11 cellular contexts compared by ENCODE assay signal in the genomic region with DNA sequence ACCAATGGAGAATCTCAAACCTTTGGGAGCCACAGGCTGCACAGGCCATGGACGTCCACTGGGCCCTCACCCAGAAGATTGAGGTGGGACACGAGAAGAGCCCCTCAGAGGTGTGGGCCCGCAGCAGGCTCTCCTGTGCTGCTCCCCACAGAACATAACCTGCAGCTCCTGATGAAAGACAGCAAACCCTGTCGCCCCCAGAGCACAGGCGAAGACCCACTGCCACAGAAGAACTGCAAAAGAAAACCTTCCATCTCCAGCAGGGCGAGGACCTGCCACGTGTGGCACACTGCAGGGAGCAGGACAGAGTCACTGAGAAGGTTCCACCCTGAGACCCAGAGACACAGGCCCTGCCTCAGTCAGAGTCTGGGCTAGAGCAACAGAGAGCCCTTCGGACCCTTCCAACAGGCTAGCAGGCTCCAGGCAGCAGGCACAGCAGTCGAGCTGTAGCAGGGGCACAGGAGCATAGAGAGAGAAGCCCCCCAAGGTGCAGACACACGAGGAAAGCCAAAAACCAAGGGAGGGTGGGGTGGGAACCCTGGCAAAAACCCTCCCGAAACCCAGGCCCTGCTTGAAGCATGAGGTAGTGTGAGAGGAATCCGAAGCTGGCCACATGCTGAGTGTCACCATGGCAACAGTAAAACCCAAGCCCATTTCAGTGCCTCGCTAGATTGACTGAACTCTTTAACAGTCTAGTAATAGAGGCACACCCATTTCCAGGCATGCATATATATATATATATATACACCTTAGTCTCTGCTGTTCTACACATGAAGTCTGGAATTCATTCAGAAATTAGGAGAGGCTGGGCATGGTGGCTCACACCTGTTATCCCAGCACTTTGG. TPM values are rescaled to one million over a fixed set of nuclear protein-coding genes. Genes with fewer than 3 reads are reported as not detected.
DNase-seq lines count a peak whose midpoint lies in the region; ATAC-seq, FAIRE-seq and TF ChIP-seq lines count a peak whose summit lies in the region.
"Had no signal": no experiment of that assay in that cellular context is flagged by ENCODE, and none has a peak within 500 bp of the region (broad histone marks: within the 10 kb centered on the region; RNA-seq: fewer than 3 reads in every experiment).

No MANE protein-coding gene starts in this region.

- peak overlapping the region; percentile 50 for H3K4me2 ChIP-seq in astrocyte (ENCODE audit: low read length)
- no peak overlapping the region for H3K4me2 ChIP-seq in OCI-LY7 (ENCODE audit: low read length)

- H2AFZ ChIP-seq in astrocyte (ENCODE audit: low read depth, low read length): no peak overlapping the region
- H2AFZ ChIP-seq in OCI-LY7 (ENCODE audit: low read length): no peak overlapping the region

- ATAC-seq in HG02938 (IDR thresholded peaks at IDR 0.05; ENCODE audit: unreplicated experiment): no peak

- no peak for TF ChIP-seq POLR2A in H54 (IDR thresholded peaks at IDR 0.05; ENCODE audit: low read depth, low read length)

- no peaks in the 10 kb centered on the region for H3K9me3 Mint-ChIP-seq in astrocyte (ENCODE audit: unreplicated experiment)
- no peaks in the 10 kb centered on the region for H3K9me3 Mint-ChIP-seq in activated CD4-positive, alpha-beta T cell treated with anti-CD3 and anti-CD28 coated beads, Interleukin-2, amount 10 ng/mL, durations not matched to agents 7 days and 5 days

- intact Hi-C loops in kidney (cut with DNase I): no loop called here
- intact Hi-C loops in OCI-LY7 (cut with micrococcal nuclease; ENCODE audit: unreplicated experiment): no loop called here

- POLR2A ChIA-PET in AG04449 (lab: Yijun Ruan, JAX): no interaction called here
- POLR2A ChIA-PET in OCI-LY7 (lab: Charles Lee): no interaction called here
- POLR2A ChIA-PET in activated CD4-positive, alpha-beta T cell treated with anti-CD3 and anti-CD28 coated beads, Interleukin-2, amount 10 ng/mL, durations not matched to agents 7 days and 5 days (lab: Charles Lee): no interaction called here

- H3K4me3 ChIP-seq in AG04449 (ENCODE audit: low read depth, low read length): no peak overlapping the region
- no peak overlapping the region for H3K4me3 ChIP-seq in astrocyte (ENCODE audit: insufficient read depth, low read depth, low read length)
- H3K4me3 ChIP-seq in kidney (ENCODE audit: low read length in 2 of 2): no peak overlapping the region
- H3K4me3 ChIP-seq in OCI-LY7 (ENCODE audit: low read depth, low read length, poor library complexity, severe bottlenecking): no peak overlapping the region
- H3K4me3 ChIP-seq: ovary had no signal

- FAIRE-seq in H54 (lab: Jason Lieb, UNC) (no peak), astrocyte (lab: Jason Lieb, UNC) (no peak), kidney (lab: Jason Lieb, UNC) (no peak)

- peaks cover 2% of the 10 kb centered on the region for H3K36me3 ChIP-seq in astrocyte (ENCODE audit: insufficient read depth, low read length)
- H3K36me3 ChIP-seq in kidney (ENCODE audit: control insufficient read depth in 1 of 2, insufficient read depth in 2 of 2, low read length in 2 of 2): peaks cover 0 to 2% of the 10 kb centered on the region in 2 donors
- peaks cover 15% of the 10 kb centered on the region; the same call in 1 of the 2 replicates for H3K36me3 ChIP-seq in OCI-LY7 (ENCODE audit: insufficient read depth, low read length)
- H3K36me3 ChIP-seq: ovary had no signal

- peaks cover 25% of the 10 kb centered on the region for H3K4me1 Mint-ChIP-seq in astrocyte (ENCODE audit: low read depth, unreplicated experiment)
- H3K4me1 Mint-ChIP-seq in activated CD4-positive, alpha-beta T cell treated with anti-CD3 and anti-CD28 coated beads, Interleukin-2, amount 10 ng/mL, durations not matched to agents 7 days and 5 days: peaks cover 10% of the 10 kb centered on the region

- CTCF ChIA-PET in AG04449 (lab: Yijun Ruan, JAX) (interaction anchor here (1.2 kb wide), 1 partner anchor 10 kb away, joined by 3 read pairs; no protein-coding TSS in a partner anchor), OCI-LY7 (lab: Charles Lee; ENCODE audit: unreplicated experiment) (no interaction called here)
- CTCF ChIA-PET in activated CD4-positive, alpha-beta T cell treated with anti-CD3 and anti-CD28 coated beads, Interleukin-2, amount 10 ng/mL, durations not matched to agents 7 days and 5 days (lab: Charles Lee): interaction anchor here (0.6 to 1.2 kb wide), 3 partner anchors 14 to 711 kb away, joined by 3 to 5 read pairs (median 4); a partner anchor contains a TSS

- peaks cover 3% of the 10 kb centered on the region for H3K27me3 ChIP-seq in astrocyte (ENCODE audit: insufficient read depth, low read length)
- H3K27me3 ChIP-seq: ovary had no signal

- H3K4me1 ChIP-seq in astrocyte (ENCODE audit: insufficient read depth, low read length) (peaks cover 19% of the 10 kb centered on the region), kidney (ENCODE audit: control insufficient read depth in 1 of 2, insufficient read depth in 1 of 2, low read depth in 1 of 2, low read length in 2 of 2) (peaks cover 0 to 2% of the 10 kb centered on the region in 2 donors), OCI-LY7 (ENCODE audit: insufficient read depth, low read length, poor library complexity, severe bottlenecking) (no peaks in the 10 kb centered on the region)

- BruUV-seq in OCI-LY7 (replicated peaks; lab: Mats Ljungman, UMichigan): no TSS peak

- DNase-seq in AG04449 (ENCODE audit: low read depth, low spot score): peak; percentile 44
- DNase-seq in H54 (ENCODE audit: insufficient read length, low spot score): peak; percentile 96
- DNase-seq in astrocyte (ENCODE audit: low read depth): peak; percentile 83
- DNase-seq in kidney: peak; percentile 34
- DNase-seq in LoVo (ENCODE audit: low spot score): no peak
- no peak for DNase-seq in OCI-LY7 (ENCODE audit: low spot score)
- no peak for DNase-seq in activated CD4-positive, alpha-beta T cell treated with anti-CD3 and anti-CD28 coated beads, Interleukin-2, amount 10 ng/mL, durations not matched to agents 7 days and 5 days
- DNase-seq: activated CD4-positive, alpha-beta T cell treated with anti-CD3 and anti-CD28 coated beads, Interleukin-2, amount 50 U/mL, for 48 hours; MV-4-11 had no signal

- H3K79me2 ChIP-seq in astrocyte (ENCODE audit: insufficient read depth, low read length) (no peaks in the 10 kb centered on the region), OCI-LY7 (ENCODE audit: insufficient read depth, low read depth, low read length) (no peaks in the 10 kb centered on the region)

- H3K9ac ChIP-seq in astrocyte (ENCODE audit: low read length): peak overlapping the region; percentile 45
- H3K9ac ChIP-seq in kidney (ENCODE audit: low read length in 2 of 2): no peak overlapping the region

- no peaks in the 10 kb centered on the region for H3K27me3 Mint-ChIP-seq in astrocyte (ENCODE audit: low read depth, unreplicated experiment)
- no peaks in the 10 kb centered on the region for H3K27me3 Mint-ChIP-seq in activated CD4-positive, alpha-beta T cell treated with anti-CD3 and anti-CD28 coated beads, Interleukin-2, amount 10 ng/mL, durations not matched to agents 7 days and 5 days

- peak overlapping the region; percentile 80 for H3K27ac Mint-ChIP-seq in astrocyte (ENCODE audit: unreplicated experiment)
- H3K27ac Mint-ChIP-seq in activated CD4-positive, alpha-beta T cell treated with anti-CD3 and anti-CD28 coated beads, Interleukin-2, amount 10 ng/mL, durations not matched to agents 7 days and 5 days: no peak overlapping the region

- H3K9me3 ChIP-seq in astrocyte (ENCODE audit: insufficient read depth, low read depth, low read length): no peaks in the 10 kb centered on the region
- H3K9me3 ChIP-seq in kidney (ENCODE audit: control insufficient read depth in 1 of 2, low read length in 2 of 2): no peaks in the 10 kb centered on the region
- no peaks in the 10 kb centered on the region for H3K9me3 ChIP-seq in OCI-LY7 (ENCODE audit: low read length)
- H3K9me3 ChIP-seq: ovary had no signal

- peak overlapping the region; percentile 56 for H3K4me3 Mint-ChIP-seq in astrocyte (ENCODE audit: unreplicated experiment)
- H3K4me3 Mint-ChIP-seq in activated CD4-positive, alpha-beta T cell treated with anti-CD3 and anti-CD28 coated beads, Interleukin-2, amount 10 ng/mL, durations not matched to agents 7 days and 5 days: no peak overlapping the region

- no peak for TF ChIP-seq CTCF in AG04449 (IDR thresholded peaks at IDR 0.05; ENCODE audit: insufficient read depth, low read length, missing control alignments)
- no peak for TF ChIP-seq CTCF in astrocyte (IDR thresholded peaks at IDR 0.05; ENCODE audit: insufficient read depth, low read depth, low read length)
- TF ChIP-seq CTCF in kidney (IDR thresholded peaks at IDR 0.05; ENCODE audit: borderline replicate concordance, extremely low read depth, insufficient read depth): no peak
- TF ChIP-seq CTCF in OCI-LY7 (conservative IDR thresholded peaks at IDR 0.05; ENCODE audit: low read length): no peak

- H4K20me1 ChIP-seq in astrocyte (ENCODE audit: insufficient read depth, low read length) (no peaks in the 10 kb centered on the region), OCI-LY7 (ENCODE audit: insufficient read depth, low read length) (no peaks in the 10 kb centered on the region)

- no peak overlapping the region for H3K27ac ChIP-seq in astrocyte (ENCODE audit: low read depth, low read length)
- no peak overlapping the region for H3K27ac ChIP-seq in kidney (ENCODE audit: low read depth in 2 of 2, low read length in 2 of 2)
- H3K27ac ChIP-seq in OCI-LY7 (ENCODE audit: low read depth, low read length, poor library complexity, severe bottlenecking): no peak overlapping the region
- H3K27ac ChIP-seq: ovary had no signal

- no peaks in the 10 kb centered on the region for H3K9me2 ChIP-seq in OCI-LY7 (ENCODE audit: insufficient read depth, low read length)

- H3K36me3 Mint-ChIP-seq in astrocyte (ENCODE audit: low read depth, unreplicated experiment): peaks cover 5% of the 10 kb centered on the region
- peaks cover 9% of the 10 kb centered on the region for H3K36me3 Mint-ChIP-seq in activated CD4-positive, alpha-beta T cell treated with anti-CD3 and anti-CD28 coated beads, Interleukin-2, amount 10 ng/mL, durations not matched to agents 7 days and 5 days (ENCODE audit: low read depth)

RNA-seq across cellular contexts. Expression of a gene that starts 60.0 kb away (rescaled TPM):
- total RNA-seq in astrocyte: 16.8 and 19.0 TPM in 2 replicates
- 28.0 TPM for total RNA-seq in kidney
- 34.1 TPM for polyA plus RNA-seq in kidney (ENCODE audit: insufficient read depth, low read depth, low replicate concordance)
- total RNA-seq in OCI-LY7 (2014; rRNA removed; shearing (Covaris generic)): 7.9 and 10.8 TPM in 2 replicates
- total RNA-seq in OCI-LY7 (2022): 23.6 and 23.8 TPM in 2 replicates
- total RNA-seq in activated CD4-positive, alpha-beta T cell treated with anti-CD3 and anti-CD28 coated beads, Interleukin-2, amount 10 ng/mL, durations not matched to agents 7 days and 5 days: 10 to 100 TPM; 31.3 to 32.9 TPM

Comparison
In these comparisons a context has a peak if more than half of its experiments do, and no peak if none do; other contexts are left out.
1. DNase-seq: peak in AG04449 (single experiment), H54 (single experiment), astrocyte (single experiment) and kidney (single experiment); none in LoVo (single experiment), OCI-LY7 (single experiment) and activated CD4-positive, alpha-beta T cell treated with anti-CD3 and anti-CD28 coated beads, Interleukin-2, amount 10 ng/mL, durations not matched to agents 7 days and 5 days (single experiment).